1 cellular context compared by ENCODE assay signal in the genomic region with DNA sequence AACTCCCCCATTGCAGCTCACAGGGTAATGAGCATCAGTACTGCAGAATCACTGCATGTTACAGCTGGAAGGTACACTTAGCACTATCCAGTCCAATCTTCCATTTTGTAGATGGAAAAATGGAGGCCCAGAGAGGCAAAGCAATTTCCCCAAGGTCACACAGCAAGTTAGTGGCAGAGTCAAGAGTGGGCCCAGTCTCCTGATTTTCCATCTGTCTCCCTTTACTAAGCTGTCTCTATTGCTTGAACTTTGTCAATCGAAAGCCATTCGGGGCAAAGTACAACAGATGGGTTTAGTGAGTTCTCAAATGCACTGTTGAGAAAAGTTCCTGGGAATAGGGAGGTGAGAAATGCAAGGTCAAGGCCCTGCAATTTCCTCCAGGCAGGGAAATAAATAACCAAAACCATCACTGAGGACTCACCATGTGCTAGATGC.
TF ChIP-seq lines count a peak whose summit lies in the region.

No MANE protein-coding gene starts in this region.

TF ChIP-seq in HepG2, 621 proteins besides CTCF, POLR2A, EP300 and RAD21 (continued from another document):
- TF ChIP-seq, protein P1, sequence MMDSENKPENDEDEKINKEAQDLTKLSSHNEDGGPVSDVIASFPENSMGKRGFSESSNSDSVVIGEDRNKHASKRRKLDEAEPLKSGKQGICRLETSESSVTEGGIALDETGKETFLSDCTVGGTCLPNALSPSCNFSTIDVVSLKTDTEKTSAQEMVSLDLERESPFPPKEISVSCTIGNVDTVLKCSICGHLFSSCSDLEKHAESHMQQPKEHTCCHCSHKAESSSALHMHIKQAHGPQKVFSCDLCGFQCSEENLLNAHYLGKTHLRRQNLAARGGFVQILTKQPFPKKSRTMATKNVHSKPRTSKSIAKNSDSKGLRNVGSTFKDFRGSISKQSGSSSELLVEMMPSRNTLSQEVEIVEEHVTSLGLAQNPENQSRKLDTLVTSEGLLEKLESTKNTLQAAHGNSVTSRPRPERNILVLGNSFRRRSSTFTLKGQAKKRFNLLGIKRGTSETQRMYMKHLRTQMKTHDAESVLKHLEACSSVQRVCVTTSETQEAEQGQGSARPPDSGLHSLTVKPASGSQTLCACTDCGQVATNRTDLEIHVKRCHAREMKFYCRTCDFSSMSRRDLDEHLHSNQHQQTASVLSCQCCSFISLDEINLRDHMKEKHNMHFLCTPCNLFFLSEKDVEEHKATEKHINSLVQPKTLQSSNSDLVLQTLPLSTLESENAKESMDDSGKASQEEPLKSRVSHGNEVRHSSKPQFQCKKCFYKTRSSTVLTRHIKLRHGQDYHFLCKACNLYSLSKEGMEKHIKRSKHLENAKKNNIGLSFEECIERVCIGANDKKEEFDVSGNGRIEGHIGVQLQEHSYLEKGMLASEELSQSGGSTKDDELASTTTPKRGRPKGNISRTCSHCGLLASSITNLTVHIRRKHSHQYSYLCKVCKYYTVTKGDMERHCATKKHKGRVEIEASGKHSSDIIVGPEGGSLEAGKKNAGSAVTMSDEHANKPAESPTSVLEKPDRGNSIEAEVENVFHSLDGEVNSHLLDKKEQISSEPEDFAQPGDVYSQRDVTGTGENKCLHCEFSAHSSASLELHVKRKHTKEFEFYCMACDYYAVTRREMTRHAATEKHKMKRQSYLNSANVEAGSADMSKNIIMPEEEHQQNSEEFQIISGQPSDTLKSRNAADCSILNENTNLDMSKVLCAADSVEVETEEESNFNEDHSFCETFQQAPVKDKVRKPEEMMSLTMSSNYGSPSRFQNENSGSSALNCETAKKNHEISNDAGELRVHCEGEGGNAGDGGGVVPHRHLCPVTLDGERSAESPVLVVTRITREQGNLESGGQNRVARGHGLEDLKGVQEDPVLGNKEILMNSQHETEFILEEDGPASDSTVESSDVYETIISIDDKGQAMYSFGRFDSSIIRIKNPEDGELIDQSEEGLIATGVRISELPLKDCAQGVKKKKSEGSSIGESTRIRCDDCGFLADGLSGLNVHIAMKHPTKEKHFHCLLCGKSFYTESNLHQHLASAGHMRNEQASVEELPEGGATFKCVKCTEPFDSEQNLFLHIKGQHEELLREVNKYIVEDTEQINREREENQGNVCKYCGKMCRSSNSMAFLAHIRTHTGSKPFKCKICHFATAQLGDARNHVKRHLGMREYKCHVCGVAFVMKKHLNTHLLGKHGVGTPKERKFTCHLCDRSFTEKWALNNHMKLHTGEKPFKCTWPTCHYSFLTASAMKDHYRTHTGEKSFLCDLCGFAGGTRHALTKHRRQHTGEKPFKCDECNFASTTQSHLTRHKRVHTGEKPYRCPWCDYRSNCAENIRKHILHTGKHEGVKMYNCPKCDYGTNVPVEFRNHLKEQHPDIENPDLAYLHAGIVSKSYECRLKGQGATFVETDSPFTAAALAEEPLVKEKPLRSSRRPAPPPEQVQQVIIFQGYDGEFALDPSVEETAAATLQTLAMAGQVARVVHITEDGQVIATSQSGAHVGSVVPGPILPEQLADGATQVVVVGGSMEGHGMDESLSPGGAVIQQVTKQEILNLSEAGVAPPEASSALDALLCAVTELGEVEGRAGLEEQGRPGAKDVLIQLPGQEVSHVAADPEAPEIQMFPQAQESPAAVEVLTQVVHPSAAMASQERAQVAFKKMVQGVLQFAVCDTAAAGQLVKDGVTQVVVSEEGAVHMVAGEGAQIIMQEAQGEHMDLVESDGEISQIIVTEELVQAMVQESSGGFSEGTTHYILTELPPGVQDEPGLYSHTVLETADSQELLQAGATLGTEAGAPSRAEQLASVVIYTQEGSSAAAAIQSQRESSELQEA (CRISPR knock-in tag; IDR thresholded peaks at IDR 0.05; ENCODE audit: not compliant biosample characterization), result no peak
- TF ChIP-seq RFX3 (CRISPR knock-in tag; IDR thresholded peaks at IDR 0.05), result no peak
- TF ChIP-seq, protein P2, sequence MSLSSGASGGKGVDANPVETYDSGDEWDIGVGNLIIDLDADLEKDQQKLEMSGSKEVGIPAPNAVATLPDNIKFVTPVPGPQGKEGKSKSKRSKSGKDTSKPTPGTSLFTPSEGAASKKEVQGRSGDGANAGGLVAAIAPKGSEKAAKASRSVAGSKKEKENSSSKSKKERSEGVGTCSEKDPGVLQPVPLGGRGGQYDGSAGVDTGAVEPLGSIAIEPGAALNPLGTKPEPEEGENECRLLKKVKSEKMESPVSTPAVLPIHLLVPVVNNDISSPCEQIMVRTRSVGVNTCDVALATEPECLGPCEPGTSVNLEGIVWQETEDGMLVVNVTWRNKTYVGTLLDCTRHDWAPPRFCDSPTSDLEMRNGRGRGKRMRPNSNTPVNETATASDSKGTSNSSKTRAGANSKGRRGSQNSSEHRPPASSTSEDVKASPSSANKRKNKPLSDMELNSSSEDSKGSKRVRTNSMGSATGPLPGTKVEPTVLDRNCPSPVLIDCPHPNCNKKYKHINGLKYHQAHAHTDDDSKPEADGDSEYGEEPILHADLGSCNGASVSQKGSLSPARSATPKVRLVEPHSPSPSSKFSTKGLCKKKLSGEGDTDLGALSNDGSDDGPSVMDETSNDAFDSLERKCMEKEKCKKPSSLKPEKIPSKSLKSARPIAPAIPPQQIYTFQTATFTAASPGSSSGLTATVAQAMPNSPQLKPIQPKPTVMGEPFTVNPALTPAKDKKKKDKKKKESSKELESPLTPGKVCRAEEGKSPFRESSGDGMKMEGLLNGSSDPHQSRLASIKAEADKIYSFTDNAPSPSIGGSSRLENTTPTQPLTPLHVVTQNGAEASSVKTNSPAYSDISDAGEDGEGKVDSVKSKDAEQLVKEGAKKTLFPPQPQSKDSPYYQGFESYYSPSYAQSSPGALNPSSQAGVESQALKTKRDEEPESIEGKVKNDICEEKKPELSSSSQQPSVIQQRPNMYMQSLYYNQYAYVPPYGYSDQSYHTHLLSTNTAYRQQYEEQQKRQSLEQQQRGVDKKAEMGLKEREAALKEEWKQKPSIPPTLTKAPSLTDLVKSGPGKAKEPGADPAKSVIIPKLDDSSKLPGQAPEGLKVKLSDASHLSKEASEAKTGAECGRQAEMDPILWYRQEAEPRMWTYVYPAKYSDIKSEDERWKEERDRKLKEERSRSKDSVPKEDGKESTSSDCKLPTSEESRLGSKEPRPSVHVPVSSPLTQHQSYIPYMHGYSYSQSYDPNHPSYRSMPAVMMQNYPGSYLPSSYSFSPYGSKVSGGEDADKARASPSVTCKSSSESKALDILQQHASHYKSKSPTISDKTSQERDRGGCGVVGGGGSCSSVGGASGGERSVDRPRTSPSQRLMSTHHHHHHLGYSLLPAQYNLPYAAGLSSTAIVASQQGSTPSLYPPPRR (CRISPR knock-in tag; IDR thresholded peaks at IDR 0.05; ENCODE audit: borderline replicate concordance), result no peak
- TF ChIP-seq ELF3 (CRISPR knock-in tag; IDR thresholded peaks at IDR 0.05), result 0 out of 2 replicates have a peak, but pooled peaks have one; percentile 28
- no peak for TF ChIP-seq ZNF274 (CRISPR knock-in tag; IDR thresholded peaks at IDR 0.05)
- TF ChIP-seq, protein P3, sequence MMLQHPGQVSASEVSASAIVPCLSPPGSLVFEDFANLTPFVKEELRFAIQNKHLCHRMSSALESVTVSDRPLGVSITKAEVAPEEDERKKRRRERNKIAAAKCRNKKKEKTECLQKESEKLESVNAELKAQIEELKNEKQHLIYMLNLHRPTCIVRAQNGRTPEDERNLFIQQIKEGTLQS (CRISPR knock-in tag; IDR thresholded peaks at IDR 0.05), result no peak
- TF ChIP-seq KAT7 (CRISPR knock-in tag; IDR thresholded peaks at IDR 0.05; ENCODE audit: borderline replicate concordance), result no peak
- TF ChIP-seq, protein P4, sequence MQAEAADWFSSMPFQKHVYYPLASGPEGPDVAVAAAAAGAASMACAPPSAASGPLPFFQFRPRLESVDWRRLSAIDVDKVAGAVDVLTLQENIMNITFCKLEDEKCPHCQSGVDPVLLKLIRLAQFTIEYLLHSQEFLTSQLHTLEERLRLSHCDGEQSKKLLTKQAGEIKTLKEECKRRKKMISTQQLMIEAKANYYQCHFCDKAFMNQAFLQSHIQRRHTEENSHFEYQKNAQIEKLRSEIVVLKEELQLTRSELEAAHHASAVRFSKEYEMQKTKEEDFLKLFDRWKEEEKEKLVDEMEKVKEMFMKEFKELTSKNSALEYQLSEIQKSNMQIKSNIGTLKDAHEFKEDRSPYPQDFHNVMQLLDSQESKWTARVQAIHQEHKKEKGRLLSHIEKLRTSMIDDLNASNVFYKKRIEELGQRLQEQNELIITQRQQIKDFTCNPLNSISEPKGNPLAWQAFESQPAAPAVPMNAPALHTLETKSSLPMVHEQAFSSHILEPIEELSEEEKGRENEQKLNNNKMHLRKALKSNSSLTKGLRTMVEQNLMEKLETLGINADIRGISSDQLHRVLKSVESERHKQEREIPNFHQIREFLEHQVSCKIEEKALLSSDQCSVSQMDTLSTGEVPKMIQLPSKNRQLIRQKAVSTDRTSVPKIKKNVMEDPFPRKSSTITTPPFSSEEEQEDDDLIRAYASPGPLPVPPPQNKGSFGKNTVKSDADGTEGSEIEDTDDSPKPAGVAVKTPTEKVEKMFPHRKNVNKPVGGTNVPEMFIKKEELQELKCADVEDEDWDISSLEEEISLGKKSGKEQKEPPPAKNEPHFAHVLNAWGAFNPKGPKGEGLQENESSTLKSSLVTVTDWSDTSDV (CRISPR knock-in tag; IDR thresholded peaks at IDR 0.05), result no peak
- no peak for TF ChIP-seq ZBTB20 (CRISPR knock-in tag; IDR thresholded peaks at IDR 0.05; ENCODE audit: borderline replicate concordance, low read depth)
- TF ChIP-seq, protein P5, sequence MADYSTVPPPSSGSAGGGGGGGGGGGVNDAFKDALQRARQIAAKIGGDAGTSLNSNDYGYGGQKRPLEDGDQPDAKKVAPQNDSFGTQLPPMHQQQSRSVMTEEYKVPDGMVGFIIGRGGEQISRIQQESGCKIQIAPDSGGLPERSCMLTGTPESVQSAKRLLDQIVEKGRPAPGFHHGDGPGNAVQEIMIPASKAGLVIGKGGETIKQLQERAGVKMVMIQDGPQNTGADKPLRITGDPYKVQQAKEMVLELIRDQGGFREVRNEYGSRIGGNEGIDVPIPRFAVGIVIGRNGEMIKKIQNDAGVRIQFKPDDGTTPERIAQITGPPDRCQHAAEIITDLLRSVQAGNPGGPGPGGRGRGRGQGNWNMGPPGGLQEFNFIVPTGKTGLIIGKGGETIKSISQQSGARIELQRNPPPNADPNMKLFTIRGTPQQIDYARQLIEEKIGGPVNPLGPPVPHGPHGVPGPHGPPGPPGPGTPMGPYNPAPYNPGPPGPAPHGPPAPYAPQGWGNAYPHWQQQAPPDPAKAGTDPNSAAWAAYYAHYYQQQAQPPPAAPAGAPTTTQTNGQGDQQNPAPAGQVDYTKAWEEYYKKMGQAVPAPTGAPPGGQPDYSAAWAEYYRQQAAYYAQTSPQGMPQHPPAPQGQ (CRISPR knock-in tag; IDR thresholded peaks at IDR 0.05; ENCODE audit: borderline replicate concordance), result no peak
- no peak for TF ChIP-seq KDM5B (CRISPR knock-in tag; IDR thresholded peaks at IDR 0.05; ENCODE audit: borderline replicate concordance)
- no peak for TF ChIP-seq ZNF563 (CRISPR knock-in tag; IDR thresholded peaks at IDR 0.05)
- no peak for TF ChIP-seq SRSF9 (IDR thresholded peaks at IDR 0.05; ENCODE audit: borderline replicate concordance, insufficient read depth, low read depth, low read length, poor library complexity, severe bottlenecking)
- no peak for TF ChIP-seq ZNF446 (CRISPR knock-in tag; IDR thresholded peaks at IDR 0.05)
- TF ChIP-seq, protein P6, sequence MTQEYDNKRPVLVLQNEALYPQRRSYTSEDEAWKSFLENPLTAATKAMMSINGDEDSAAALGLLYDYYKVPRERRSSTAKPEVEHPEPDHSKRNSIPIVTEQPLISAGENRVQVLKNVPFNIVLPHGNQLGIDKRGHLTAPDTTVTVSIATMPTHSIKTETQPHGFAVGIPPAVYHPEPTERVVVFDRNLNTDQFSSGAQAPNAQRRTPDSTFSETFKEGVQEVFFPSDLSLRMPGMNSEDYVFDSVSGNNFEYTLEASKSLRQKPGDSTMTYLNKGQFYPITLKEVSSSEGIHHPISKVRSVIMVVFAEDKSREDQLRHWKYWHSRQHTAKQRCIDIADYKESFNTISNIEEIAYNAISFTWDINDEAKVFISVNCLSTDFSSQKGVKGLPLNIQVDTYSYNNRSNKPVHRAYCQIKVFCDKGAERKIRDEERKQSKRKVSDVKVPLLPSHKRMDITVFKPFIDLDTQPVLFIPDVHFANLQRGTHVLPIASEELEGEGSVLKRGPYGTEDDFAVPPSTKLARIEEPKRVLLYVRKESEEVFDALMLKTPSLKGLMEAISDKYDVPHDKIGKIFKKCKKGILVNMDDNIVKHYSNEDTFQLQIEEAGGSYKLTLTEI (CRISPR knock-in tag; conservative IDR thresholded peaks at IDR 0.05), result no peak
- no peak for TF ChIP-seq DPF2 (CRISPR knock-in tag; IDR thresholded peaks at IDR 0.05; ENCODE audit: borderline replicate concordance, low read depth)
- TF ChIP-seq ZNF644 (CRISPR knock-in tag; IDR thresholded peaks at IDR 0.05; ENCODE audit: low read depth), result 0 out of 2 replicates have a peak, but pooled peaks have one; percentile 55
- no peak for TF ChIP-seq ZNF878 (CRISPR knock-in tag; IDR thresholded peaks at IDR 0.05)
- TF ChIP-seq HNRNPL (IDR thresholded peaks at IDR 0.05; ENCODE audit: low read depth, low read length), result no peak
- TF ChIP-seq KMT2B (CRISPR knock-in tag; IDR thresholded peaks at IDR 0.05), result no peak
- TF ChIP-seq ZBTB7B (CRISPR knock-in tag; IDR thresholded peaks at IDR 0.05), result no peak
- no peak for TF ChIP-seq KDM3A (CRISPR knock-in tag; IDR thresholded peaks at IDR 0.05; ENCODE audit: low read depth)
- no peak for TF ChIP-seq ZMYM4 (CRISPR knock-in tag; IDR thresholded peaks at IDR 0.05)
- TF ChIP-seq XRCC5 (optimal IDR thresholded peaks at IDR 0.05; ENCODE audit: low read length), result no peak
- TF ChIP-seq, protein P7, sequence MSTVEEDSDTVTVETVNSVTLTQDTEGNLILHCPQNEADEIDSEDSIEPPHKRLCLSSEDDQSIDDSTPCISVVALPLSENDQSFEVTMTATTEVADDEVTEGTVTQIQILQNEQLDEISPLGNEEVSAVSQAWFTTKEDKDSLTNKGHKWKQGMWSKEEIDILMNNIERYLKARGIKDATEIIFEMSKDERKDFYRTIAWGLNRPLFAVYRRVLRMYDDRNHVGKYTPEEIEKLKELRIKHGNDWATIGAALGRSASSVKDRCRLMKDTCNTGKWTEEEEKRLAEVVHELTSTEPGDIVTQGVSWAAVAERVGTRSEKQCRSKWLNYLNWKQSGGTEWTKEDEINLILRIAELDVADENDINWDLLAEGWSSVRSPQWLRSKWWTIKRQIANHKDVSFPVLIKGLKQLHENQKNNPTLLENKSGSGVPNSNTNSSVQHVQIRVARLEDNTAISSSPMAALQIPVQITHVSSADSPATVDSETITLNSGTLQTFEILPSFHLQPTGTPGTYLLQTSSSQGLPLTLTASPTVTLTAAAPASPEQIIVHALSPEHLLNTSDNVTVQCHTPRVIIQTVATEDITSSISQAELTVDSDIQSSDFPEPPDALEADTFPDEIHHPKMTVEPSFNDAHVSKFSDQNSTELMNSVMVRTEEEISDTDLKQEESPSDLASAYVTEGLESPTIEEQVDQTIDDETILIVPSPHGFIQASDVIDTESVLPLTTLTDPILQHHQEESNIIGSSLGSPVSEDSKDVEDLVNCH (CRISPR knock-in tag; IDR thresholded peaks at IDR 0.05), result no peak
- TF ChIP-seq ZFP36L1 (CRISPR knock-in tag; IDR thresholded peaks at IDR 0.05), result no peak
- TF ChIP-seq, protein P8, sequence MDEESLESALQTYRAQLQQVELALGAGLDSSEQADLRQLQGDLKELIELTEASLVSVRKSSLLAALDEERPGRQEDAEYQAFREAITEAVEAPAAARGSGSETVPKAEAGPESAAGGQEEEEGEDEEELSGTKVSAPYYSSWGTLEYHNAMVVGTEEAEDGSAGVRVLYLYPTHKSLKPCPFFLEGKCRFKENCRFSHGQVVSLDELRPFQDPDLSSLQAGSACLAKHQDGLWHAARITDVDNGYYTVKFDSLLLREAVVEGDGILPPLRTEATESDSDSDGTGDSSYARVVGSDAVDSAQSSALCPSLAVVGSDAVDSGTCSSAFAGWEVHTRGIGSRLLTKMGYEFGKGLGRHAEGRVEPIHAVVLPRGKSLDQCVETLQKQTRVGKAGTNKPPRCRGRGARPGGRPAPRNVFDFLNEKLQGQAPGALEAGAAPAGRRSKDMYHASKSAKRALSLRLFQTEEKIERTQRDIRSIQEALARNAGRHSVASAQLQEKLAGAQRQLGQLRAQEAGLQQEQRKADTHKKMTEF (CRISPR knock-in tag; IDR thresholded peaks at IDR 0.05), result no peak
- no peak for TF ChIP-seq ZNF12 (CRISPR knock-in tag; IDR thresholded peaks at IDR 0.05)
- TF ChIP-seq KDM5A (IDR thresholded peaks at IDR 0.05; ENCODE audit: borderline replicate concordance, low read length), result no peak
